In the genomic region with DNA sequence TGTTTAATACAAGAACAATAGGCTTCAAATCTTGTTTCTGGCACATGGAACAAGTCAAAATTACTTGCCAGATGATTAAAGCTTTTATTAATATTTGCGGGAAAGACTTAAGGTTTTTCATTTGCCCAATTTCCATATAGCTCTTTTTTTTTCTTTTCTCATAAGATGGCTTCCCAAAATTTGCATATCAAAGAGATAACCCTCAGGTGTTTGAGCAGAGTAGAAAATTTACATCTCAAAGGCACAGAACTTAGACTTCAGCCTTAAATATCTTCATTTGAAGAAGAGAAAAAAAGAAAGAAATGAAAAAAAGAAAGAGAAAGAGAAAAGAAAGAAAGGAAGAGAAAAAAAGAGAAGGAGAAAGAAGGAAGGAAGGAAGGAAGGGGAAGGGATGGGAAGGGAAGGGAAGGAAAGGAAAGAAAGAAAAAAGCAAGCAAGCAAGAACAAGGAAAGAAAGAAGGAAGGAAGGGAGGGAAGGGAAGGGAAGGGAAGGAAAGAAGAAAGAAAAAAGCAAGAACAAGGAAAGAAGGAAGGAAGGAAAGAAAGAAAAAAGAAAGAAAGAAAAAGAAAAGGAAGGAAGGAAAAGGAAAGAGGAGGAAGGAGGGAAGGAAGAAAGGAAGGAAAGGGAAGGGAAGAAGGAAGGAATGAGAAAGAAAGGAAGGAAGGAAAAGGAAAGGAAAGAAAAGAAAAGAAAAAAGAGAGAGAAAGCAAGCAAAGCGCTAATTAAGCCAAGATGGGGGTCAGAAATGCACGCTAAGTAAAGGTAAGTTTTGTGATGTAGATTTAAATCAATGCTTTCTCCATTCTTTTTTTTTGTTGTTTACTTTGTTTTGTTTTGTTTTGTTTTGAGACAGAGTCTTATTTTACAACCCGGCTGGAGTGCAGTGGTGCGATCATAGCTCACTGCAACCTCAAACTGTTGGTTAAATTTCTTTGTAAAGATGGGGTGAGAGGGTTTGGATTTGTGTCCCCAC, we compare ENCODE assay signal across 1 cellular context.
TF ChIP-seq lines count a peak whose summit lies in the region.

No MANE protein-coding gene starts in this region.

TF ChIP-seq in K562, 482 proteins besides CTCF, POLR2A, EP300 and RAD21 (continued from another document):
- TF ChIP-seq, protein P1, sequence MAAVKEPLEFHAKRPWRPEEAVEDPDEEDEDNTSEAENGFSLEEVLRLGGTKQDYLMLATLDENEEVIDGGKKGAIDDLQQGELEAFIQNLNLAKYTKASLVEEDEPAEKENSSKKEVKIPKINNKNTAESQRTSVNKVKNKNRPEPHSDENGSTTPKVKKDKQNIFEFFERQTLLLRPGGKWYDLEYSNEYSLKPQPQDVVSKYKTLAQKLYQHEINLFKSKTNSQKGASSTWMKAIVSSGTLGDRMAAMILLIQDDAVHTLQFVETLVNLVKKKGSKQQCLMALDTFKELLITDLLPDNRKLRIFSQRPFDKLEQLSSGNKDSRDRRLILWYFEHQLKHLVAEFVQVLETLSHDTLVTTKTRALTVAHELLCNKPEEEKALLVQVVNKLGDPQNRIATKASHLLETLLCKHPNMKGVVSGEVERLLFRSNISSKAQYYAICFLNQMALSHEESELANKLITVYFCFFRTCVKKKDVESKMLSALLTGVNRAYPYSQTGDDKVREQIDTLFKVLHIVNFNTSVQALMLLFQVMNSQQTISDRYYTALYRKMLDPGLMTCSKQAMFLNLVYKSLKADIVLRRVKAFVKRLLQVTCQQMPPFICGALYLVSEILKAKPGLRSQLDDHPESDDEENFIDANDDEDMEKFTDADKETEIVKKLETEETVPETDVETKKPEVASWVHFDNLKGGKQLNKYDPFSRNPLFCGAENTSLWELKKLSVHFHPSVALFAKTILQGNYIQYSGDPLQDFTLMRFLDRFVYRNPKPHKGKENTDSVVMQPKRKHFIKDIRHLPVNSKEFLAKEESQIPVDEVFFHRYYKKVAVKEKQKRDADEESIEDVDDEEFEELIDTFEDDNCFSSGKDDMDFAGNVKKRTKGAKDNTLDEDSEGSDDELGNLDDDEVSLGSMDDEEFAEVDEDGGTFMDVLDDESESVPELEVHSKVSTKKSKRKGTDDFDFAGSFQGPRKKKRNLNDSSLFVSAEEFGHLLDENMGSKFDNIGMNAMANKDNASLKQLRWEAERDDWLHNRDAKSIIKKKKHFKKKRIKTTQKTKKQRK (IDR thresholded peaks at IDR 0.05; ENCODE audit: borderline replicate concordance, low read depth, low read length): no peak
- 0 out of 2 replicates have a peak, but pooled peaks have one; percentile 16 for TF ChIP-seq SMARCA4 (IDR thresholded peaks at IDR 0.05)
- no peak for TF ChIP-seq STAG1 (CRISPR knock-in tag; IDR thresholded peaks at IDR 0.05; ENCODE audit: borderline replicate concordance)
- TF ChIP-seq MYBL2 (IDR thresholded peaks at IDR 0.05; ENCODE audit: low read depth): peak; percentile 36; the same call in 1 of the 2 replicates
- TF ChIP-seq MYBL2 (CRISPR knock-in tag; IDR thresholded peaks at IDR 0.05; ENCODE audit: borderline replicate concordance): no peak
- TF ChIP-seq RBM17 (IDR thresholded peaks at IDR 0.05; ENCODE audit: borderline replicate concordance, low read depth, low read length): 0 out of 2 replicates have a peak, but pooled peaks have one; percentile 29
- TF ChIP-seq, protein P2, sequence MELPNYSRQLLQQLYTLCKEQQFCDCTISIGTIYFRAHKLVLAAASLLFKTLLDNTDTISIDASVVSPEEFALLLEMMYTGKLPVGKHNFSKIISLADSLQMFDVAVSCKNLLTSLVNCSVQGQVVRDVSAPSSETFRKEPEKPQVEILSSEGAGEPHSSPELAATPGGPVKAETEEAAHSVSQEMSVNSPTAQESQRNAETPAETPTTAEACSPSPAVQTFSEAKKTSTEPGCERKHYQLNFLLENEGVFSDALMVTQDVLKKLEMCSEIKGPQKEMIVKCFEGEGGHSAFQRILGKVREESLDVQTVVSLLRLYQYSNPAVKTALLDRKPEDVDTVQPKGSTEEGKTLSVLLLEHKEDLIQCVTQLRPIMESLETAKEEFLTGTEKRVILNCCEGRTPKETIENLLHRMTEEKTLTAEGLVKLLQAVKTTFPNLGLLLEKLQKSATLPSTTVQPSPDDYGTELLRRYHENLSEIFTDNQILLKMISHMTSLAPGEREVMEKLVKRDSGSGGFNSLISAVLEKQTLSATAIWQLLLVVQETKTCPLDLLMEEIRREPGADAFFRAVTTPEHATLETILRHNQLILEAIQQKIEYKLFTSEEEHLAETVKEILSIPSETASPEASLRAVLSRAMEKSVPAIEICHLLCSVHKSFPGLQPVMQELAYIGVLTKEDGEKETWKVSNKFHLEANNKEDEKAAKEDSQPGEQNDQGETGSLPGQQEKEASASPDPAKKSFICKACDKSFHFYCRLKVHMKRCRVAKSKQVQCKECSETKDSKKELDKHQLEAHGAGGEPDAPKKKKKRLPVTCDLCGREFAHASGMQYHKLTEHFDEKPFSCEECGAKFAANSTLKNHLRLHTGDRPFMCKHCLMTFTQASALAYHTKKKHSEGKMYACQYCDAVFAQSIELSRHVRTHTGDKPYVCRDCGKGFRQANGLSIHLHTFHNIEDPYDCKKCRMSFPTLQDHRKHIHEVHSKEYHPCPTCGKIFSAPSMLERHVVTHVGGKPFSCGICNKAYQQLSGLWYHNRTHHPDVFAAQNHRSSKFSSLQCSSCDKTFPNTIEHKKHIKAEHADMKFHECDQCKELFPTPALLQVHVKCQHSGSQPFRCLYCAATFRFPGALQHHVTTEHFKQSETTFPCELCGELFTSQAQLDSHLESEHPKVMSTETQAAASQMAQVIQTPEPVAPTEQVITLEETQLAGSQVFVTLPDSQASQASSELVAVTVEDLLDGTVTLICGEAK (IDR thresholded peaks at IDR 0.05): no peak; the same call in 1 of the 2 replicates
- TF ChIP-seq, protein P2 (CRISPR knock-in tag; IDR thresholded peaks at IDR 0.05): no peak
- 0 out of 4 replicates have a peak, but pooled peaks of 1 of the 2 experiments have one; percentile 59 for TF ChIP-seq ARNT (IDR thresholded peaks at IDR 0.05)
- no peak for TF ChIP-seq HMG20A (CRISPR knock-in tag; conservative IDR thresholded peaks at IDR 0.05)
- TF ChIP-seq ADNP (tag; IDR thresholded peaks at IDR 0.05): no peak
- TF ChIP-seq, protein P3, sequence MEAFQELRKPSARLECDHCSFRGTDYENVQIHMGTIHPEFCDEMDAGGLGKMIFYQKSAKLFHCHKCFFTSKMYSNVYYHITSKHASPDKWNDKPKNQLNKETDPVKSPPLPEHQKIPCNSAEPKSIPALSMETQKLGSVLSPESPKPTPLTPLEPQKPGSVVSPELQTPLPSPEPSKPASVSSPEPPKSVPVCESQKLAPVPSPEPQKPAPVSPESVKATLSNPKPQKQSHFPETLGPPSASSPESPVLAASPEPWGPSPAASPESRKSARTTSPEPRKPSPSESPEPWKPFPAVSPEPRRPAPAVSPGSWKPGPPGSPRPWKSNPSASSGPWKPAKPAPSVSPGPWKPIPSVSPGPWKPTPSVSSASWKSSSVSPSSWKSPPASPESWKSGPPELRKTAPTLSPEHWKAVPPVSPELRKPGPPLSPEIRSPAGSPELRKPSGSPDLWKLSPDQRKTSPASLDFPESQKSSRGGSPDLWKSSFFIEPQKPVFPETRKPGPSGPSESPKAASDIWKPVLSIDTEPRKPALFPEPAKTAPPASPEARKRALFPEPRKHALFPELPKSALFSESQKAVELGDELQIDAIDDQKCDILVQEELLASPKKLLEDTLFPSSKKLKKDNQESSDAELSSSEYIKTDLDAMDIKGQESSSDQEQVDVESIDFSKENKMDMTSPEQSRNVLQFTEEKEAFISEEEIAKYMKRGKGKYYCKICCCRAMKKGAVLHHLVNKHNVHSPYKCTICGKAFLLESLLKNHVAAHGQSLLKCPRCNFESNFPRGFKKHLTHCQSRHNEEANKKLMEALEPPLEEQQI (IDR thresholded peaks at IDR 0.05): peak; percentile 89
- peak; percentile 76 for TF ChIP-seq PCBP2 (IDR thresholded peaks at IDR 0.05; ENCODE audit: low read depth, low read length, poor library complexity, severe bottlenecking)
- peak; percentile 9; the same call in 1 of the 2 replicates for TF ChIP-seq GATAD2A (IDR thresholded peaks at IDR 0.05)
- TF ChIP-seq, protein P4, sequence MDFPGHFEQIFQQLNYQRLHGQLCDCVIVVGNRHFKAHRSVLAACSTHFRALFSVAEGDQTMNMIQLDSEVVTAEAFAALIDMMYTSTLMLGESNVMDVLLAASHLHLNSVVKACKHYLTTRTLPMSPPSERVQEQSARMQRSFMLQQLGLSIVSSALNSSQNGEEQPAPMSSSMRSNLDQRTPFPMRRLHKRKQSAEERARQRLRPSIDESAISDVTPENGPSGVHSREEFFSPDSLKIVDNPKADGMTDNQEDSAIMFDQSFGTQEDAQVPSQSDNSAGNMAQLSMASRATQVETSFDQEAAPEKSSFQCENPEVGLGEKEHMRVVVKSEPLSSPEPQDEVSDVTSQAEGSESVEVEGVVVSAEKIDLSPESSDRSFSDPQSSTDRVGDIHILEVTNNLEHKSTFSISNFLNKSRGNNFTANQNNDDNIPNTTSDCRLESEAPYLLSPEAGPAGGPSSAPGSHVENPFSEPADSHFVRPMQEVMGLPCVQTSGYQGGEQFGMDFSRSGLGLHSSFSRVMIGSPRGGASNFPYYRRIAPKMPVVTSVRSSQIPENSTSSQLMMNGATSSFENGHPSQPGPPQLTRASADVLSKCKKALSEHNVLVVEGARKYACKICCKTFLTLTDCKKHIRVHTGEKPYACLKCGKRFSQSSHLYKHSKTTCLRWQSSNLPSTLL (IDR thresholded peaks at IDR 0.05): peak; percentile 69
- TF ChIP-seq, protein P5, sequence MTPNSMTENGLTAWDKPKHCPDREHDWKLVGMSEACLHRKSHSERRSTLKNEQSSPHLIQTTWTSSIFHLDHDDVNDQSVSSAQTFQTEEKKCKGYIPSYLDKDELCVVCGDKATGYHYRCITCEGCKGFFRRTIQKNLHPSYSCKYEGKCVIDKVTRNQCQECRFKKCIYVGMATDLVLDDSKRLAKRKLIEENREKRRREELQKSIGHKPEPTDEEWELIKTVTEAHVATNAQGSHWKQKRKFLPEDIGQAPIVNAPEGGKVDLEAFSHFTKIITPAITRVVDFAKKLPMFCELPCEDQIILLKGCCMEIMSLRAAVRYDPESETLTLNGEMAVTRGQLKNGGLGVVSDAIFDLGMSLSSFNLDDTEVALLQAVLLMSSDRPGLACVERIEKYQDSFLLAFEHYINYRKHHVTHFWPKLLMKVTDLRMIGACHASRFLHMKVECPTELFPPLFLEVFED (CRISPR knock-in tag; conservative IDR thresholded peaks at IDR 0.05): 0 out of 2 replicates have a peak, but pooled peaks have one; percentile 26
- TF ChIP-seq KDM1A (IDR thresholded peaks at IDR 0.05): peak in 1 of 2 experiments; percentile 55; a peak in 1 of 4 replicates
- TF ChIP-seq ARHGAP35 (IDR thresholded peaks at IDR 0.05; ENCODE audit: partially characterized antibody): peak; percentile 67
- peak; percentile 48; the same call in 1 of the 2 replicates for TF ChIP-seq NBN (IDR thresholded peaks at IDR 0.05; ENCODE audit: low read depth)
- peak; percentile 98 for TF ChIP-seq LARP7 (IDR thresholded peaks at IDR 0.05)
- 0 out of 2 replicates have a peak, but pooled peaks have one; percentile 6 for TF ChIP-seq TAL1 (IDR thresholded peaks at IDR 0.05)
- TF ChIP-seq SMARCA5 (IDR thresholded peaks at IDR 0.05): peak; percentile 72; the same call in 1 of the 2 replicates
- no peak for TF ChIP-seq SAFB2 (IDR thresholded peaks at IDR 0.05; ENCODE audit: borderline replicate concordance, low read depth, low read length, severe bottlenecking)
- peak; percentile 20; the same call in 1 of the 2 replicates for TF ChIP-seq EP400 (IDR thresholded peaks at IDR 0.05)
- no peak for TF ChIP-seq CBFB (CRISPR knock-in tag; IDR thresholded peaks at IDR 0.05)
- TF ChIP-seq TOE1 (IDR thresholded peaks at IDR 0.05; ENCODE audit: borderline replicate concordance): peak; percentile 54; the same call in 1 of the 2 replicates
- TF ChIP-seq TOE1 (CRISPR knock-in tag; IDR thresholded peaks at IDR 0.05; ENCODE audit: borderline replicate concordance, low read depth): no peak
- TF ChIP-seq, protein P6, sequence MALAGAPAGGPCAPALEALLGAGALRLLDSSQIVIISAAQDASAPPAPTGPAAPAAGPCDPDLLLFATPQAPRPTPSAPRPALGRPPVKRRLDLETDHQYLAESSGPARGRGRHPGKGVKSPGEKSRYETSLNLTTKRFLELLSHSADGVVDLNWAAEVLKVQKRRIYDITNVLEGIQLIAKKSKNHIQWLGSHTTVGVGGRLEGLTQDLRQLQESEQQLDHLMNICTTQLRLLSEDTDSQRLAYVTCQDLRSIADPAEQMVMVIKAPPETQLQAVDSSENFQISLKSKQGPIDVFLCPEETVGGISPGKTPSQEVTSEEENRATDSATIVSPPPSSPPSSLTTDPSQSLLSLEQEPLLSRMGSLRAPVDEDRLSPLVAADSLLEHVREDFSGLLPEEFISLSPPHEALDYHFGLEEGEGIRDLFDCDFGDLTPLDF (CRISPR knock-in tag; IDR thresholded peaks at IDR 0.05): no peak
